Comparison of ENCODE assay signal across 24 cellular contexts in genomic region chr10:5935628-5936027, GRCh38. TPM values are rescaled to one million over a fixed set of nuclear protein-coding genes. Genes with fewer than 3 reads are reported as not detected.
"Had no signal": no experiment of that assay in that cellular context is flagged by ENCODE, and none has a peak within 500 bp of the region (broad histone marks: within the 10 kb centered on the region; RNA-seq: fewer than 3 reads in every experiment).

No MANE protein-coding gene starts in this region.

- H3K9me3 Mint-ChIP-seq: naive thymus-derived CD8-positive, alpha-beta T cell; nephron progenitor cell; stimulated activated effector memory CD8-positive, alpha-beta T cell treated with anti-CD3 and anti-CD28 coated beads, Interleukin-12 subunit alpha, Interleukin-12 subunit beta, amount 100 ng/mL, for 72 hours; type B pancreatic cell had no signal

- DNase-seq: dorsolateral prefrontal cortex; effector CD4-positive, alpha-beta T cell; foreskin fibroblast; gastrocnemius medialis; head of caudate nucleus; left ventricle myocardium superior; lower lobe of right lung; naive thymus-derived CD8-positive, alpha-beta T cell; nephron progenitor cell; occipital lobe; pancreas; stimulated activated CD4-positive, alpha-beta T cell treated with anti-CD3 and anti-CD28 coated beads, Interleukin-2, amount 100 ng/mL, for 24 hours; stimulated activated CD4-positive, alpha-beta T cell treated with anti-CD3 and anti-CD28 coated beads, Interleukin-4, amount 100 ng/mL, for 24 hours; stimulated activated naive CD4-positive, alpha-beta T cell treated with Interleukin-2 at 50 U/mL for 16 hours; stomach; tibial artery had no signal

- H3K4me1 Mint-ChIP-seq: stimulated activated effector memory CD8-positive, alpha-beta T cell treated with anti-CD3 and anti-CD28 coated beads, Interleukin-12 subunit alpha, Interleukin-12 subunit beta, amount 100 ng/mL, for 72 hours had no signal

- FAIRE-seq: colon, keratinocyte, pancreas had no signal

- H3K4me3 ChIP-seq: dorsolateral prefrontal cortex, gastrocnemius medialis, lower lobe of right lung, pancreas, smooth muscle cell, stomach, tibial artery had no signal

- H3K27ac Mint-ChIP-seq: nephron progenitor cell, progenitor cell of endocrine pancreas, type B pancreatic cell had no signal

- ATAC-seq: esophagus mucosa; gastrocnemius medialis; left ventricle myocardium superior; lower lobe of right lung; naive thymus-derived CD8-positive, alpha-beta T cell; pancreas; sciatic nerve; stimulated activated effector memory CD8-positive, alpha-beta T cell treated with anti-CD3 and anti-CD28 coated beads, Interleukin-12 subunit alpha, Interleukin-12 subunit beta, amount 100 ng/mL, for 72 hours had no signal

- H3K27me3 Mint-ChIP-seq: naive thymus-derived CD8-positive, alpha-beta T cell; progenitor cell of endocrine pancreas; type B pancreatic cell had no signal

- H3K27me3 ChIP-seq: dorsolateral prefrontal cortex, gastrocnemius medialis, pancreas, stomach, tibial artery had no signal

- H3K4me3 Mint-ChIP-seq: naive thymus-derived CD8-positive, alpha-beta T cell; nephron progenitor cell; stimulated activated effector memory CD8-positive, alpha-beta T cell treated with anti-CD3 and anti-CD28 coated beads, Interleukin-12 subunit alpha, Interleukin-12 subunit beta, amount 100 ng/mL, for 72 hours; type B pancreatic cell had no signal

RNA-seq across cellular contexts. Expression of gene IL15RA, which starts 41.7 kb away (rescaled TPM):
- total RNA-seq: occipital lobe had no signal
